ENCODE assay signal across 3 cellular contexts in the genomic region with DNA sequence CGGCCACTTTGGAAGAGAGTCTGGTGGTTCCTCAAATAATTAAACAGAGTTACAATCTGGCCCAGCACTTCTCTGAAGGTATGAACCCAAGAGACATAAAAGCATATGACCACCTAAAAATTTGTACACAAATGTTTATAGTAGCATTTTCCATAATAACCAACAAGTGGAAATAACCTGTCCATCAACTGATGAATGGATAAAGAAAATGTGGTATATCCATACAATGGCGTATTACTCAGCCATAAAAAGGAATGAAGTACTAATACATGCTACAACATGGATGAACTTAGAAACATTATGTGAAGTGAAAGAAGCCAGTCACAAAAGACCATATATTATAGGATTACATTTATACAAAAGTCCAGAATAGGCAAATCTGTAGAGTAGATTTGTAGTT.
A peak's percentile ranks its signal among the peaks of the same experiment; 100 is the strongest.
TF ChIP-seq lines count a peak whose summit lies in the region.

No MANE protein-coding gene starts in this region.

TF ChIP-seq in SK-N-SH treated with all-trans-retinoic acid at 6 μM for 48 hours, 23 proteins besides CTCF, POLR2A, EP300 and RAD21 (continued from another document):
- TF ChIP-seq, protein P1, sequence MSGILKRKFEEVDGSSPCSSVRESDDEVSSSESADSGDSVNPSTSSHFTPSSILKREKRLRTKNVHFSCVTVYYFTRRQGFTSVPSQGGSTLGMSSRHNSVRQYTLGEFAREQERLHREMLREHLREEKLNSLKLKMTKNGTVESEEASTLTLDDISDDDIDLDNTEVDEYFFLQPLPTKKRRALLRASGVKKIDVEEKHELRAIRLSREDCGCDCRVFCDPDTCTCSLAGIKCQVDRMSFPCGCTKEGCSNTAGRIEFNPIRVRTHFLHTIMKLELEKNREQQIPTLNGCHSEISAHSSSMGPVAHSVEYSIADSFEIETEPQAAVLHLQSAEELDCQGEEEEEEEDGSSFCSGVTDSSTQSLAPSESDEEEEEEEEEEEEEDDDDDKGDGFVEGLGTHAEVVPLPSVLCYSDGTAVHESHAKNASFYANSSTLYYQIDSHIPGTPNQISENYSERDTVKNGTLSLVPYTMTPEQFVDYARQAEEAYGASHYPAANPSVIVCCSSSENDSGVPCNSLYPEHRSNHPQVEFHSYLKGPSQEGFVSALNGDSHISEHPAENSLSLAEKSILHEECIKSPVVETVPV (CRISPR knock-in tag; IDR thresholded peaks at IDR 0.05): no peak
- TF ChIP-seq GLIS3 (CRISPR knock-in tag; IDR thresholded peaks at IDR 0.05) (no peak), ZNF8 (CRISPR knock-in tag; IDR thresholded peaks at IDR 0.05) (peak; percentile 92), RARB (CRISPR knock-in tag; IDR thresholded peaks at IDR 0.05) (no peak)
- TF ChIP-seq, protein P2, sequence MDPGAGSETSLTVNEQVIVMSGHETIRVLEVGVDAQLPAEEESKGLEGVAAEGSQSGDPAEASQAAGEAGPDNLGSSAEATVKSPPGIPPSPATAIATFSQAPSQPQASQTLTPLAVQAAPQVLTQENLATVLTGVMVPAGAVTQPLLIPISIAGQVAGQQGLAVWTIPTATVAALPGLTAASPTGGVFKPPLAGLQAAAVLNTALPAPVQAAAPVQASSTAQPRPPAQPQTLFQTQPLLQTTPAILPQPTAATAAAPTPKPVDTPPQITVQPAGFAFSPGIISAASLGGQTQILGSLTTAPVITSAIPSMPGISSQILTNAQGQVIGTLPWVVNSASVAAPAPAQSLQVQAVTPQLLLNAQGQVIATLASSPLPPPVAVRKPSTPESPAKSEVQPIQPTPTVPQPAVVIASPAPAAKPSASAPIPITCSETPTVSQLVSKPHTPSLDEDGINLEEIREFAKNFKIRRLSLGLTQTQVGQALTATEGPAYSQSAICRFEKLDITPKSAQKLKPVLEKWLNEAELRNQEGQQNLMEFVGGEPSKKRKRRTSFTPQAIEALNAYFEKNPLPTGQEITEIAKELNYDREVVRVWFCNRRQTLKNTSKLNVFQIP (CRISPR knock-in tag; IDR thresholded peaks at IDR 0.05; ENCODE audit: borderline replicate concordance, low read depth): no peak

TF ChIP-seq in SK-N-SH, 30 proteins besides CTCF, POLR2A, EP300 and RAD21 (continued from another document):
- TF ChIP-seq NRF1 (IDR thresholded peaks at IDR 0.05; ENCODE audit: low read depth, low read length) (no peak), POLR2AphosphoS5 (IDR thresholded peaks at IDR 0.05; ENCODE audit: low read depth, low read length) (no peak)

TF ChIP-seq in HEK293, 187 proteins besides CTCF, POLR2A, EP300 and RAD21:
- TF ChIP-seq, protein P3, sequence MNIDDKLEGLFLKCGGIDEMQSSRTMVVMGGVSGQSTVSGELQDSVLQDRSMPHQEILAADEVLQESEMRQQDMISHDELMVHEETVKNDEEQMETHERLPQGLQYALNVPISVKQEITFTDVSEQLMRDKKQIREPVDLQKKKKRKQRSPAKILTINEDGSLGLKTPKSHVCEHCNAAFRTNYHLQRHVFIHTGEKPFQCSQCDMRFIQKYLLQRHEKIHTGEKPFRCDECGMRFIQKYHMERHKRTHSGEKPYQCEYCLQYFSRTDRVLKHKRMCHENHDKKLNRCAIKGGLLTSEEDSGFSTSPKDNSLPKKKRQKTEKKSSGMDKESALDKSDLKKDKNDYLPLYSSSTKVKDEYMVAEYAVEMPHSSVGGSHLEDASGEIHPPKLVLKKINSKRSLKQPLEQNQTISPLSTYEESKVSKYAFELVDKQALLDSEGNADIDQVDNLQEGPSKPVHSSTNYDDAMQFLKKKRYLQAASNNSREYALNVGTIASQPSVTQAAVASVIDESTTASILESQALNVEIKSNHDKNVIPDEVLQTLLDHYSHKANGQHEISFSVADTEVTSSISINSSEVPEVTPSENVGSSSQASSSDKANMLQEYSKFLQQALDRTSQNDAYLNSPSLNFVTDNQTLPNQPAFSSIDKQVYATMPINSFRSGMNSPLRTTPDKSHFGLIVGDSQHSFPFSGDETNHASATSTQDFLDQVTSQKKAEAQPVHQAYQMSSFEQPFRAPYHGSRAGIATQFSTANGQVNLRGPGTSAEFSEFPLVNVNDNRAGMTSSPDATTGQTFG (tag by site-specific recombination; IDR thresholded peaks at IDR 0.05; ENCODE audit: borderline replicate concordance): no peak
- TF ChIP-seq ZNF146 (tag by site-specific recombination; IDR thresholded peaks at IDR 0.05) (0 out of 2 replicates have a peak, but pooled peaks have one; percentile 21), ZNF292 (tag by site-specific recombination; IDR thresholded peaks at IDR 0.05; ENCODE audit: borderline replicate concordance, low read depth) (no peak), ZNF391 (tag by site-specific recombination; IDR thresholded peaks at IDR 0.05; ENCODE audit: borderline replicate concordance, low read depth) (no peak)
TF ChIP-seq in HEK293: peak in this region for 1.
